Comparison of ENCODE assay signal across 9 cellular contexts in genomic region chr9:7844283-7844682, GRCh38.
A peak's percentile ranks its signal among the peaks of the same experiment; 100 is the strongest.
DNase-seq lines count a peak whose midpoint lies in the region; ATAC-seq and TF ChIP-seq lines count a peak whose summit lies in the region.
"Had no signal": no experiment of that assay in that cellular context is flagged by ENCODE, and none has a peak within 500 bp of the region (broad histone marks: within the 10 kb centered on the region; RNA-seq: fewer than 3 reads in every experiment).

No MANE protein-coding gene starts in this region.

- peak; percentile 62 for ATAC-seq in GM19372 (IDR thresholded peaks at IDR 0.05; ENCODE audit: low read depth, unreplicated experiment)

- TF ChIP-seq POLR2A in NB4 (IDR thresholded peaks at IDR 0.05; ENCODE audit: extremely low read depth, insufficient read length), result no peak

- TF ChIP-seq CTCF in NB4 (IDR thresholded peaks at IDR 0.05; ENCODE audit: low read depth, low read length) (peak; percentile 69), epithelial cell of esophagus (IDR thresholded peaks at IDR 0.05; ENCODE audit: insufficient read depth, low read depth, low read length, missing control alignments) (peak; percentile 53)

- H3K4me3 ChIP-seq in NB4 (ENCODE audit: low read depth, low read length) (no peak overlapping the region), epithelial cell of esophagus (ENCODE audit: low read length) (no peak overlapping the region)

- peak; percentile 32 for DNase-seq in COR-L47 (lab: John Stamatoyannopoulos, UW)
- DNase-seq in NB4 (ENCODE audit: low read depth), result peak; percentile 70
- peak; percentile 41 for DNase-seq in epithelial cell of esophagus (ENCODE audit: low read depth)
- DNase-seq in pons (ENCODE audit: low spot score), result peak; percentile 83
- DNase-seq in stimulated activated CD4-positive, alpha-beta T cell treated with anti-CD3 and anti-CD28 coated beads, Interleukin-15, amount 100 ng/mL, for 24 hours, result no peak
- no peak for DNase-seq in activated gamma-delta T cell (lab: John Stamatoyannopoulos, UW)
- no peak for DNase-seq in NCI-H1436 (lab: John Stamatoyannopoulos, UW)
- DNase-seq: activated naive CD8-positive, alpha-beta T cell treated with anti-CD3 and anti-CD28 coated beads, Interleukin-2, amount 10 ng/mL, durations not matched to agents 7 days and 5 days had no signal

Comparison
In these comparisons a context has a peak if more than half of its experiments do, and no peak if none do; other contexts are left out.
1. DNase-seq: peak in COR-L47 (single experiment), NB4 (single experiment), epithelial cell of esophagus (single experiment) and pons (single experiment); none in stimulated activated CD4-positive, alpha-beta T cell treated with anti-CD3 and anti-CD28 coated beads, Interleukin-15, amount 100 ng/mL, for 24 hours (single experiment), activated gamma-delta T cell (single experiment) and NCI-H1436 (single experiment).